In the genomic region with DNA sequence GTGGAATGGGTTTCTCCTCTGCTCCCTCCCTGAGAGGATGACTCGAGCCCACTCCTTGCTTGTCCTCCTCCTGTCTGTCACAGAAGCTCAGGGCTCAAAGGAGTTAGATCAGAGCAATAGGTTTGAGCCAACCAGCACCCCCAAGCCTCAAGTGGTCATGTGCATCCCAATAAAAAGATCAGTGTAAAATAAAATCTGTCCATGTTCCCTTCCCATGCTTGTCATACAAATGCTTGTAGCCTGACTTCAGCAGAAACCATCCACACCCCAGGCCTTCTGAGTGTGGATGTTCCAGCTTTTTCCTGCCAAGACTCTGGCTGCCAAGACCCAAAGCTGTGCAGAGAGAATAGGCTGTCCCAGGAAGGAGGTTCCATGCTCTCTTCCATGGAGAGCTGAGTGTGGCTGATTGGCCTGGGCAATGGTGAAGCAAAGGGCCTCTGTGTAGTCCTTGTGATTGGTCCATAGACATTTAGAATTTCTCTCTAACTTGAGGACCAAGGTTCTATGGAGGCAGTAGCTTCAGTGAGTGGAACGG, we compare ENCODE assay signal across 20 cellular contexts.
"Had no signal": no experiment of that assay in that cellular context is flagged by ENCODE, and none has a peak within 500 bp of the region (broad histone marks: within the 10 kb centered on the region; RNA-seq: fewer than 3 reads in every experiment).

No MANE protein-coding gene starts in this region.

- FAIRE-seq: endothelial cell of umbilical vein, frontal cortex, islet of Langerhans, small intestine, urothelium cell line had no signal

- H3K36me3 ChIP-seq: heart left ventricle, neutrophil, thyroid gland had no signal

- H3K27me3 ChIP-seq: heart left ventricle, neutrophil, thyroid gland had no signal

- ATAC-seq: mucosa of descending colon; naive thymus-derived CD8-positive, alpha-beta T cell had no signal

- H3K4me3 ChIP-seq: coronary artery, heart left ventricle, mucosa of descending colon, thyroid gland had no signal

- H3K9me3 ChIP-seq: mucosa of descending colon, thyroid gland had no signal

- DNase-seq: effector CD4-positive, alpha-beta T cell; endodermal cell; erythroblast; hippocampal formation; mammary epithelial cell; mucosa of descending colon; naive thymus-derived CD8-positive, alpha-beta T cell; posterior cingulate gyrus; small intestine; stimulated activated CD4-positive, alpha-beta T cell treated with anti-CD3 and anti-CD28 coated beads, Interleukin-12 subunit alpha, Interleukin-12 subunit beta, amount 100 ng/mL, for 4 hours; stimulated activated naive CD4-positive, alpha-beta T cell; thyroid gland had no signal

- H3K4me3 Mint-ChIP-seq: endodermal cell; naive thymus-derived CD8-positive, alpha-beta T cell; type B pancreatic cell had no signal

- H3K36me3 Mint-ChIP-seq: type B pancreatic cell had no signal

- H3K27ac ChIP-seq: coronary artery, heart left ventricle, neutrophil, thyroid gland had no signal

- H3K4me1 Mint-ChIP-seq: endodermal cell had no signal

- H3K4me1 ChIP-seq: thyroid gland had no signal

- H3K27ac Mint-ChIP-seq: endodermal cell, type B pancreatic cell had no signal
